ENCODE assay signal across 1 cellular context in the genomic region with DNA sequence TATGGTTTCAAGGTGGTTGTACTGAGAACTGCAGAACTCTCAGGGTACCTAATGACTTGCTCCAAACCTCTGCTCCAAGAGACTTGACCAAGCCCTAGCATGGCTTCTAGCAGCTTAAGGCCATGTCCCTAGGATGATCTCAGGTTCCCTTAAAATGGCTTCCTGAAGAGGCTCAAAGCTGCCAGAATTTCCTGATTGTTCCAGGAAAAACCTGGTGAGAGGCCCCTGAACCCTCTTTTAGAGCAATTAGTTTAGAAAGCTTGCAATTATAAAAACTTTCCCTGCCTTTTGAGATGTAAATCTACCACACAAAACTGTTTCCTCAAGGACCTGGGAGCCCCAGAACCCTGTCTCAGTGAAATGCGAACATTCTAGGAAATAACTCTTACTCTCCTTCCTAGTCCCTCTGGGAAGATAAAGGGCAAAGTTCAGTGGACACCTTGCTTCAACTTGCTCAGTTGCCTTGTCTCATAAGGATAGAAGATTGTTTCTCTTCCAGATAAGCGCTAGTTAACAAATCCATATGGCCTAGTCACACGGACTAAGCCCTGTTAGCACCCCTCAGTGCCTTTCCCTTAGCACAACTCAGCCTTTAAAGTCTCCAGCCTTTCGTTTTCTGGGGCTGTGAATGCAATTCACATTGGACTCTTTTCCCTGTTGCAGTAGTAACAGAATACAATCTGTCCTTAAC.
TF ChIP-seq lines count a peak whose summit lies in the region.

No MANE protein-coding gene starts in this region.

TF ChIP-seq in neural cell, 6 proteins besides CTCF, POLR2A, EP300 and RAD21:
- no peak for TF ChIP-seq EZH2 (IDR thresholded peaks at IDR 0.05; ENCODE audit: borderline replicate concordance, insufficient read depth, low read length, poor library complexity, severe bottlenecking)
- no peak for TF ChIP-seq SMC3 (conservative IDR thresholded peaks at IDR 0.05; ENCODE audit: poor library complexity)
- TF ChIP-seq MXI1 (conservative IDR thresholded peaks at IDR 0.05; ENCODE audit: poor library complexity, severe bottlenecking) = no peak
- no peak for TF ChIP-seq POLR2AphosphoS5 (IDR thresholded peaks at IDR 0.05)
- no peak for TF ChIP-seq REST (IDR thresholded peaks at IDR 0.05; ENCODE audit: borderline replicate concordance)
- TF ChIP-seq TAF1 (IDR thresholded peaks at IDR 0.05; ENCODE audit: low read depth) = no peak
